8 cellular contexts compared by ENCODE assay signal in genomic region chr14:21475767-21476525, GRCh38. TPM values are rescaled to one million over a fixed set of nuclear protein-coding genes. Genes with fewer than 3 reads are reported as not detected.
A peak's percentile ranks its signal among the peaks of the same experiment; 100 is the strongest.
DNase-seq lines count a peak whose midpoint lies in the region; FAIRE-seq and TF ChIP-seq lines count a peak whose summit lies in the region.

No MANE protein-coding gene starts in this region.

- H3K4me3 Mint-ChIP-seq in activated CD4-positive, alpha-beta memory T cell treated with anti-CD3 and anti-CD28 coated beads, Interleukin-2, amount 10 ng/mL, durations not matched to agents 7 days and 5 days = peak overlapping the region; percentile 100

- peaks cover 44% of the 10 kb centered on the region for H3K4me1 Mint-ChIP-seq in activated CD4-positive, alpha-beta memory T cell treated with anti-CD3 and anti-CD28 coated beads, Interleukin-2, amount 10 ng/mL, durations not matched to agents 7 days and 5 days

- intact Hi-C loops in stomach (cut with DNase I; ENCODE audit: low total_unique reads) = no loop called here

- H3K4me3 ChIP-seq in iPS-15b (ENCODE audit: low read depth, low read length) (peak overlapping the region; percentile 98), stomach (peak overlapping the region; percentile 88 to 93 (median 90))

- H3K27me3 ChIP-seq in iPS-15b (ENCODE audit: control insufficient read depth, insufficient read depth, low read length) = no peaks in the 10 kb centered on the region
- H3K27me3 ChIP-seq in stomach = no peaks in the 10 kb centered on the region

- whole genome bisulfite sequencing in stomach, 5 donors = 15 to 30% (median 19%) methylated on average over 10 of the region's 10 CpGs

- TF ChIP-seq CTCF in stomach (IDR thresholded peaks at IDR 0.05) = no peak

- DNase-seq in NCI-H1092 treated with DMSO at 0.1 percent for 48 hours (lab: John Stamatoyannopoulos, UW) (peak; percentile 57), NCI-H1092 (lab: John Stamatoyannopoulos, UW) (no peak), stomach (no peak), frontal cortex (ENCODE audit: low spot score in 2 of 2) (no peak), RCC 7860 (ENCODE audit: low spot score) (no peak), NCI-H2081 treated with DMSO at 0.1 percent for 48 hours (lab: John Stamatoyannopoulos, UW) (no peak)
- DNase-seq in activated CD4-positive, alpha-beta memory T cell treated with anti-CD3 and anti-CD28 coated beads, Interleukin-2, amount 10 ng/mL, durations not matched to agents 7 days and 5 days = no peak

- H3K9ac ChIP-seq in iPS-15b (ENCODE audit: low read depth, low read length) = peak overlapping the region; percentile 92

- peaks cover 22% of the 10 kb centered on the region for H3K36me3 Mint-ChIP-seq in activated CD4-positive, alpha-beta memory T cell treated with anti-CD3 and anti-CD28 coated beads, Interleukin-2, amount 10 ng/mL, durations not matched to agents 7 days and 5 days (ENCODE audit: low read depth)

- CTCF ChIA-PET in activated CD4-positive, alpha-beta memory T cell treated with anti-CD3 and anti-CD28 coated beads, Interleukin-2, amount 10 ng/mL, durations not matched to agents 7 days and 5 days (lab: Charles Lee) = interaction anchor here (0.6 to 4.0 kb wide), 13 partner anchors 10 to 371 kb away, joined by 3 to 54 read pairs (median 5); partner anchors contain the start of genes CHD8, METTL3 and SALL2

- TF ChIP-seq EP300 in stomach (IDR thresholded peaks at IDR 0.05) = no peak

- H3K27ac ChIP-seq in stomach = peak overlapping the region; percentile 85 to 95 (median 87)

- H3K27ac Mint-ChIP-seq in activated CD4-positive, alpha-beta memory T cell treated with anti-CD3 and anti-CD28 coated beads, Interleukin-2, amount 10 ng/mL, durations not matched to agents 7 days and 5 days = peak overlapping the region; percentile 100

- FAIRE-seq in frontal cortex (lab: Jason Lieb, UNC) = no peak
- no peak for FAIRE-seq in RCC 7860 (lab: Jason Lieb, UNC)

- H3K36me3 ChIP-seq in iPS-15b (ENCODE audit: control insufficient read depth, insufficient read depth, low read length) (peaks cover 4% of the 10 kb centered on the region), stomach (peaks cover 6 to 53% (median 31%) of the 10 kb centered on the region in 4 donors)

- H3K4me1 ChIP-seq in iPS-15b (ENCODE audit: control insufficient read depth, insufficient read depth, low read length) (peaks cover 3% of the 10 kb centered on the region), stomach (peaks cover 13 to 36% (median 31%) of the 10 kb centered on the region in 4 donors)

- no peaks in the 10 kb centered on the region for H3K9me3 Mint-ChIP-seq in activated CD4-positive, alpha-beta memory T cell treated with anti-CD3 and anti-CD28 coated beads, Interleukin-2, amount 10 ng/mL, durations not matched to agents 7 days and 5 days

- no peak for TF ChIP-seq POLR2A in stomach (IDR thresholded peaks at IDR 0.05)

- POLR2A ChIA-PET in activated CD4-positive, alpha-beta memory T cell treated with anti-CD3 and anti-CD28 coated beads, Interleukin-2, amount 10 ng/mL, durations not matched to agents 7 days and 5 days (lab: Charles Lee) = interaction anchor here (0.6 to 4.1 kb wide), 9 partner anchors 11 to 92 kb away, joined by 3 to 46 read pairs (median 12); partner anchors contain the start of genes CHD8, METTL3 and SUPT16H

- H3K27me3 Mint-ChIP-seq in activated CD4-positive, alpha-beta memory T cell treated with anti-CD3 and anti-CD28 coated beads, Interleukin-2, amount 10 ng/mL, durations not matched to agents 7 days and 5 days = no peaks in the 10 kb centered on the region

- H3K9me3 ChIP-seq in iPS-15b (ENCODE audit: control insufficient read depth, insufficient read depth, low read length) (no peaks in the 10 kb centered on the region), stomach (no peaks in the 10 kb centered on the region)

RNA-seq across cellular contexts. Expression of gene RAB2B, which starts 0.8 kb away (rescaled TPM):
- 10 to 100 TPM; 27.6 to 29.0 TPM for total RNA-seq in activated CD4-positive, alpha-beta memory T cell treated with anti-CD3 and anti-CD28 coated beads, Interleukin-2, amount 10 ng/mL, durations not matched to agents 7 days and 5 days
- total RNA-seq in stomach (10 to 100 TPM; 11.3 to 38.6 (median 32.1) TPM), frontal cortex (56.7 TPM)
- polyA plus RNA-seq in stomach = 10 to 100 TPM in 1 of 3 donors, 1 to 10 TPM in 2; 6.1 to 14.9 (median 7.0) TPM

RNA-seq across cellular contexts. Expression of gene TOX4, which starts 1.0 kb away (rescaled TPM):
- total RNA-seq in activated CD4-positive, alpha-beta memory T cell treated with anti-CD3 and anti-CD28 coated beads, Interleukin-2, amount 10 ng/mL, durations not matched to agents 7 days and 5 days = 10 to 100 TPM; 82.1 to 85.6 TPM
- total RNA-seq in stomach = 100 to 1,000 TPM in 1 of 5 donors, 10 to 100 TPM in 3, 1 to 10 TPM in 1; 8.4 to 102 (median 55.4) TPM
- polyA plus RNA-seq in stomach = 10 to 100 TPM; 17.5 to 29.9 (median 18.7) TPM
- total RNA-seq in frontal cortex = 19.6 TPM

RNA-seq across cellular contexts. Expression of gene CHD8, which starts 20.0 kb away (rescaled TPM):
- total RNA-seq in activated CD4-positive, alpha-beta memory T cell treated with anti-CD3 and anti-CD28 coated beads, Interleukin-2, amount 10 ng/mL, durations not matched to agents 7 days and 5 days = 100 to 1,000 TPM; 108 to 112 TPM
- total RNA-seq in stomach = 100 to 1,000 TPM in 1 of 5 donors, 10 to 100 TPM in 4; 28.0 to 117 (median 62.8) TPM
- 10 to 100 TPM; 13.6 to 25.7 (median 16.0) TPM for polyA plus RNA-seq in stomach
- 68.9 TPM for total RNA-seq in frontal cortex

RNA-seq across cellular contexts. Expression of gene METTL3, which starts 35.2 kb away (rescaled TPM):
- 10 to 100 TPM; 75.6 to 77.6 TPM for total RNA-seq in activated CD4-positive, alpha-beta memory T cell treated with anti-CD3 and anti-CD28 coated beads, Interleukin-2, amount 10 ng/mL, durations not matched to agents 7 days and 5 days
- total RNA-seq in stomach (10 to 100 TPM; 18.7 to 84.3 (median 63.8) TPM), frontal cortex (93.8 TPM)
- polyA plus RNA-seq in stomach = 10 to 100 TPM in 2 of 3 donors, 1 to 10 TPM in 1; 8.6 to 44.6 (median 20.7) TPM

RNA-seq across cellular contexts. Expression of gene SALL2, which starts 50.2 kb away (rescaled TPM):
- total RNA-seq in activated CD4-positive, alpha-beta memory T cell treated with anti-CD3 and anti-CD28 coated beads, Interleukin-2, amount 10 ng/mL, durations not matched to agents 7 days and 5 days = 1 to 10 TPM; 1.5 to 1.8 TPM
- total RNA-seq in stomach (10 to 100 TPM in 1 of 5 donors, 1 to 10 TPM in 2, not detected in 2; 3.3 to 15.2 (median 6.5) TPM), frontal cortex (10.2 TPM)
- 1 to 10 TPM; 2.5 to 3.1 (median 2.7) TPM for polyA plus RNA-seq in stomach
